20 cellular contexts compared by ENCODE assay signal in genomic region chrX:115547448-115547847, GRCh38. TPM values are rescaled to one million over a fixed set of nuclear protein-coding genes. Genes with fewer than 3 reads are reported as not detected.
DNase-seq lines count a peak whose midpoint lies in the region; ATAC-seq and TF ChIP-seq lines count a peak whose summit lies in the region.
"Had no signal": no experiment of that assay in that cellular context is flagged by ENCODE, and none has a peak within 500 bp of the region (broad histone marks: within the 10 kb centered on the region; RNA-seq: fewer than 3 reads in every experiment).

No MANE protein-coding gene starts in this region.

- peak; percentile 6 to 29 for DNase-seq in NCI-H524 (lab: John Stamatoyannopoulos, UW)
- DNase-seq in NCI-H524 treated with DMSO at 0.1 percent for 48 hours (lab: John Stamatoyannopoulos, UW) = no peak
- peak; percentile 3 for DNase-seq in OCI-M1 (lab: John Stamatoyannopoulos, UW)
- DNase-seq in fibroblast of mammary gland (ENCODE audit: low read depth) = no peak
- no peak for DNase-seq in progenitor cell of endocrine pancreas (ENCODE audit: low spot score, unreplicated experiment)
- no peak for DNase-seq in GM19238 (ENCODE audit: insufficient read length, low spot score)
- DNase-seq in activated gamma-delta T cell (lab: John Stamatoyannopoulos, UW) = no peak
- DNase-seq: activated CD4-positive, alpha-beta T cell treated with anti-CD3 and anti-CD28 coated beads for 36 hours; activated CD8-positive, alpha-beta memory T cell treated with anti-CD3 and anti-CD28 coated beads, Interleukin-2, amount 50 U/mL, for 48 hours; activated naive CD4-positive, alpha-beta T cell treated with anti-CD3 and anti-CD28 coated beads for 36 hours; cortex of kidney; heart right ventricle; kidney glomerular epithelial cell; MM.1S; nucleus accumbens; SIG-M5; uterus had no signal

- H3K27ac Mint-ChIP-seq in progenitor cell of endocrine pancreas = no peak overlapping the region
- H3K27ac Mint-ChIP-seq: activated CD4-positive, alpha-beta T cell treated with anti-CD3 and anti-CD28 coated beads for 36 hours; activated naive CD4-positive, alpha-beta T cell treated with anti-CD3 and anti-CD28 coated beads for 36 hours had no signal

- no peak overlapping the region for H3K4me3 Mint-ChIP-seq in progenitor cell of endocrine pancreas (ENCODE audit: low read depth)
- H3K4me3 Mint-ChIP-seq: activated CD4-positive, alpha-beta T cell treated with anti-CD3 and anti-CD28 coated beads for 36 hours; activated naive CD4-positive, alpha-beta T cell treated with anti-CD3 and anti-CD28 coated beads for 36 hours had no signal

- no peaks in the 10 kb centered on the region for H3K27me3 Mint-ChIP-seq in progenitor cell of endocrine pancreas
- H3K27me3 Mint-ChIP-seq: activated CD4-positive, alpha-beta T cell treated with anti-CD3 and anti-CD28 coated beads for 36 hours had no signal

- peak; percentile 11 for TF ChIP-seq CTCF in fibroblast of mammary gland (conservative IDR thresholded peaks at IDR 0.05; ENCODE audit: control insufficient read depth, insufficient read depth, low read depth, low read length)
- TF ChIP-seq CTCF in progenitor cell of endocrine pancreas (IDR thresholded peaks at IDR 0.05; ENCODE audit: unreplicated experiment) = peak; percentile 41

- peaks cover 8% of the 10 kb centered on the region for H3K4me1 Mint-ChIP-seq in progenitor cell of endocrine pancreas (ENCODE audit: low read depth)
- H3K4me1 Mint-ChIP-seq: activated CD4-positive, alpha-beta T cell treated with anti-CD3 and anti-CD28 coated beads for 36 hours had no signal

- H3K9me3 Mint-ChIP-seq in progenitor cell of endocrine pancreas (ENCODE audit: low read depth) = peaks cover 8% of the 10 kb centered on the region
- H3K9me3 Mint-ChIP-seq: activated naive CD4-positive, alpha-beta T cell treated with anti-CD3 and anti-CD28 coated beads for 36 hours had no signal

- H3K36me3 Mint-ChIP-seq in progenitor cell of endocrine pancreas (ENCODE audit: insufficient read depth) = peaks cover 2% of the 10 kb centered on the region

- no peak for ATAC-seq in GM19455 (IDR thresholded peaks at IDR 0.05; ENCODE audit: unreplicated experiment)
- ATAC-seq: activated CD4-positive, alpha-beta T cell treated with anti-CD3 and anti-CD28 coated beads for 36 hours; heart right ventricle; sciatic nerve had no signal

- no peak overlapping the region for H3K4me3 ChIP-seq in fibroblast of mammary gland (ENCODE audit: control insufficient read depth, low read depth, low read length)
- H3K4me3 ChIP-seq: esophagus muscularis mucosa, heart right ventricle, uterus had no signal

RNA-seq across cellular contexts. Expression of gene PLS3, which starts 13.5 kb away (rescaled TPM):
- total RNA-seq in progenitor cell of endocrine pancreas = 98.7 and 106 TPM in 2 replicates

Comparison
In these comparisons a context has a peak if more than half of its experiments do, and no peak if none do; other contexts are left out.
1. DNase-seq: peak in NCI-H524 (2 of 2) and OCI-M1 (single experiment); none in NCI-H524 treated with DMSO at 0.1 percent for 48 hours (single experiment), fibroblast of mammary gland (single experiment), progenitor cell of endocrine pancreas (single experiment), GM19238 (single experiment) and activated gamma-delta T cell (single experiment).